ENCODE assay signal across 9 cellular contexts in genomic region chr3:97001611-97002010, GRCh38.
"Had no signal": no experiment of that assay in that cellular context is flagged by ENCODE, and none has a peak within 500 bp of the region (broad histone marks: within the 10 kb centered on the region; RNA-seq: fewer than 3 reads in every experiment).

No MANE protein-coding gene starts in this region.

- H3K36me3 ChIP-seq: HAP-1 had no signal

- ATAC-seq: GM23338, HCT116 had no signal

- H3K4me1 ChIP-seq: HAP-1 had no signal

- H3K9me3 ChIP-seq: HAP-1 had no signal

- H3K27ac ChIP-seq: GM23248 had no signal

- H3K4me3 ChIP-seq: GM23248, GM23338, HAP-1 had no signal

- DNase-seq: GM23248, GOT3, H7, H9, HCEC 1CT, HFFc6 had no signal
